In the genomic region with DNA sequence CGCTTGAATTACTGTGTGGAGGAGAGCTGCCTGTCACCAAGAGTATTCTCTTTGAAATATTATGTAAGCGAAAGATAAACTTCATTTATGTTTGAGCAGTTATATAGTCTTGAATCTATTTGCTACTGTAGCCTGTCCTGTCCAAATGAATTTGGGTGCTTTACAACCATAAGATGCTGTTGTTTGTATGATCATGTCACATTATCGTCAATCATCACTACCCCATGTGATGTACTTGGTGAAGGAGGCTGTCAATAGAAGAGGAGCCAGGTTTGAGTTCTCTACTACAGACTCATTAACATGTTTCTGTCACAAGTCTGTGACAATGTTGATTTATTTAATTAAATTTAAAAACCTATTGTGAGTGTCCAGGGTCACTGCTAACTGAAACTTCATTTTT, we compare ENCODE assay signal across 33 cellular contexts.
"Had no signal": no experiment of that assay in that cellular context is flagged by ENCODE, and none has a peak within 500 bp of the region (broad histone marks: within the 10 kb centered on the region; RNA-seq: fewer than 3 reads in every experiment).

No MANE protein-coding gene starts in this region.

- H3K4me2 ChIP-seq: KMS-11 had no signal

- H3K9me3 ChIP-seq: MG63 had no signal

- H3K4me3 ChIP-seq: MG63 had no signal

- DNase-seq: Karpas-422, Kasumi-1, MG63, MM.1S, MV-4-11, NCI-H1048, NCI-H1092, NCI-H1092 treated with DMSO at 0.1 percent for 48 hours, NCI-H1105, NCI-H1105 treated with DMSO at 0.1 percent for 48 hours, NCI-H1417 treated with DMSO at 0.1 percent for 48 hours, NCI-H1436 treated with DMSO at 0.1 percent for 48 hours, NCI-H146, NCI-H1694, NCI-H1694 treated with DMSO at 0.1 percent for 48 hours, NCI-H187, NCI-H187 treated with DMSO at 0.1 percent for 48 hours, NCI-H1930, NCI-H2029, NCI-H2029 treated with DMSO at 0.1 percent for 48 hours, NCI-H2081, NCI-H2081 treated with DMSO at 0.1 percent for 48 hours, NCI-H2107, NCI-H2171, NCI-H2171 treated with DMSO at 0.1 percent for 48 hours, NCI-H2227 treated with DMSO at 0.1 percent for 48 hours, NCI-H226, NCI-H345, NCI-H510A, NCI-H510A treated with DMSO at 0.1 percent for 48 hours, NCI-H524, NCI-H524 treated with DMSO at 0.1 percent for 48 hours had no signal

- H3K36me3 ChIP-seq: MG63 had no signal

- H3K27me3 ChIP-seq: MG63 had no signal

- H3K9ac ChIP-seq: KMS-11 had no signal

- H3K27ac ChIP-seq: KMS-11 had no signal
